1 cellular context compared by ENCODE assay signal in the genomic region with DNA sequence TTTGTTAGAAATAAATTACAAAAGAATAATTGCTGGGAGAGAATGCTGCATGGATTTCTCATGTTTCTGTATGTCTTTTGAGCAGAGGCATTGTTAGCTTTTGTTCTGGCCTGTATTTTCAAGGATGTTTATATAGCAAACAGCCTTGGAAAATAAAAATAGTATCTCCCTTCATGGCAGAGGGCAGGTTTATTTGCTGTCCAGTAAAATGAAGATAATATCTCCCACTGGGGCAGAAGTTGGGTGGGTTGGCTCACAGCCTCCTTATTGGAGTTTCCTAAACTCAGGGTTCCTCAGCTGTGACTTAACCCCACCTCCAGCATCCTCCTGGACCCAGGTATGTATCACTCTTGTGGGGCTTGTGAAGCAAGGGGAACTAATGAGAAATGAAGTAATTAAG.
TF ChIP-seq lines count a peak whose summit lies in the region.

No MANE protein-coding gene starts in this region.

TF ChIP-seq in IMR-90, 13 proteins besides CTCF, POLR2A, EP300 and RAD21 (continued from another document):
- TF ChIP-seq, protein P1, sequence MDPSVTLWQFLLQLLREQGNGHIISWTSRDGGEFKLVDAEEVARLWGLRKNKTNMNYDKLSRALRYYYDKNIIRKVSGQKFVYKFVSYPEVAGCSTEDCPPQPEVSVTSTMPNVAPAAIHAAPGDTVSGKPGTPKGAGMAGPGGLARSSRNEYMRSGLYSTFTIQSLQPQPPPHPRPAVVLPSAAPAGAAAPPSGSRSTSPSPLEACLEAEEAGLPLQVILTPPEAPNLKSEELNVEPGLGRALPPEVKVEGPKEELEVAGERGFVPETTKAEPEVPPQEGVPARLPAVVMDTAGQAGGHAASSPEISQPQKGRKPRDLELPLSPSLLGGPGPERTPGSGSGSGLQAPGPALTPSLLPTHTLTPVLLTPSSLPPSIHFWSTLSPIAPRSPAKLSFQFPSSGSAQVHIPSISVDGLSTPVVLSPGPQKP (IDR thresholded peaks at IDR 0.05; ENCODE audit: borderline replicate concordance, low read depth, low read length), result no peak
- TF ChIP-seq BHLHE40 (IDR thresholded peaks at IDR 0.05; ENCODE audit: low read depth, low read length), result no peak
- no peak for TF ChIP-seq MXI1 (IDR thresholded peaks at IDR 0.05; ENCODE audit: borderline replicate concordance, low read depth, low read length)
- no peak for TF ChIP-seq NFE2L2 (IDR thresholded peaks at IDR 0.05; ENCODE audit: low read depth, low read length)
- no peak for TF ChIP-seq CHD1 (IDR thresholded peaks at IDR 0.05; ENCODE audit: low read depth, low read length)
- TF ChIP-seq SMC3 (IDR thresholded peaks at IDR 0.05; ENCODE audit: low read depth, low read length), result no peak
- no peak for TF ChIP-seq CEBPB (IDR thresholded peaks at IDR 0.05; ENCODE audit: low read depth, low read length)
- no peak for TF ChIP-seq FOS (IDR thresholded peaks at IDR 0.05; ENCODE audit: low read depth, low read length)
- TF ChIP-seq, protein P2, sequence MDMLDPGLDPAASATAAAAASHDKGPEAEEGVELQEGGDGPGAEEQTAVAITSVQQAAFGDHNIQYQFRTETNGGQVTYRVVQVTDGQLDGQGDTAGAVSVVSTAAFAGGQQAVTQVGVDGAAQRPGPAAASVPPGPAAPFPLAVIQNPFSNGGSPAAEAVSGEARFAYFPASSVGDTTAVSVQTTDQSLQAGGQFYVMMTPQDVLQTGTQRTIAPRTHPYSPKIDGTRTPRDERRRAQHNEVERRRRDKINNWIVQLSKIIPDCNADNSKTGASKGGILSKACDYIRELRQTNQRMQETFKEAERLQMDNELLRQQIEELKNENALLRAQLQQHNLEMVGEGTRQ (IDR thresholded peaks at IDR 0.05; ENCODE audit: low read depth, low read length), result no peak
